Comparison of ENCODE assay signal across 11 cellular contexts in the genomic region with DNA sequence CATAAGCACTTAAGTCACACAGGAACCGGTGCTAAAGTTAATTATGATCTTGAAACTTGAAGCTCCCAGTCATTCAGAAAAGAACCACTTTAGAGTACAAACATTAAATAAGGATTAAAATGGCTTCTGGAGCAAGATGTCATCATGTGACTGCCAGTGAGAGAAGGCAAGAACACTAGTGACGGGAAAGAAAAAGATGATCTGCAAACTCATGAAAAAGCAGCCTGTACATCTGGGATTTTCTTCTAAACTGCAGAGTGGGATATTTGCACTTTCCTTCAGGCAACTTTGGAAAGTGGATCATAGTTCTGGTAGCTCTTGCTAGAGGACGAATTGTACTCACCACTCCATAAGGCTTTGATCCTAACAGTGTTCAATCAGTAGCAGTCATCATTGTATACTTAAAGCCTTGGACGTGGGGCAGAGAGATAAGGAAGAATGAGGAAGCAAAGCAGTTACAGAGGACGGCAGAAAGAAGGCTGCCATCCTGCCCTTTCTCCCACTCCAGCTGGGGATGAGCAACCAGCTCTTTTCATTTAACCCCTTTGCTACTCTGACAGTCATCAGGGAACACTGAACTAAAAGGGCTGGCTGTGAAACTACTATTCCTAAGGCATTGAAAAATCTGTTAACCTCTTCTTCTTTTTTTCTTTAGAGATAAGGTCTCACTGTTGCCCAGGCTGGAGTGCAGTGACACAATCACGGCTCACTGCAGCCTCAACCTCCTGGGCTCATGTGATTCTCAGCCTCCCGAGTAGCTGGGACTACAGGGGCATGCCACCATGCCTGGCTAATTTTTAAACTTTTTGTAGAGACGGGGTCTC. TPM values are rescaled to one million over a fixed set of nuclear protein-coding genes. Genes with fewer than 3 reads are reported as not detected.
A peak's percentile ranks its signal among the peaks of the same experiment; 100 is the strongest.
DNase-seq lines count a peak whose midpoint lies in the region; ATAC-seq and TF ChIP-seq lines count a peak whose summit lies in the region.
"Had no signal": no experiment of that assay in that cellular context is flagged by ENCODE, and none has a peak within 500 bp of the region (broad histone marks: within the 10 kb centered on the region; RNA-seq: fewer than 3 reads in every experiment).

No MANE protein-coding gene starts in this region.

- POLR2A ChIA-PET in naive thymus-derived CD4-positive, alpha-beta T cell (lab: Charles Lee): interaction anchor here (0.9 to 1.0 kb wide), 2 partner anchors 55 to 85 kb away, joined by 3 to 4 read pairs; no protein-coding TSS in a partner anchor

- peak overlapping the region in 5 of 7 donors; percentile 10 to 72 (median 69) for H3K27ac Mint-ChIP-seq in CD14-positive monocyte
- peak overlapping the region in 6 of 9 donors; percentile 6 to 78 (median 54) for H3K27ac Mint-ChIP-seq in naive thymus-derived CD4-positive, alpha-beta T cell

- peaks cover 31 to 53% of the 10 kb centered on the region in 2 donors for H3K36me3 Mint-ChIP-seq in CD14-positive monocyte
- H3K36me3 Mint-ChIP-seq in naive thymus-derived CD4-positive, alpha-beta T cell: peaks cover 5 to 37% (median 32%) of the 10 kb centered on the region in 5 donors

- H3K4me3 Mint-ChIP-seq in CD14-positive monocyte: no peak overlapping the region
- H3K4me3 Mint-ChIP-seq in naive thymus-derived CD4-positive, alpha-beta T cell: no peak overlapping the region
- H3K4me3 Mint-ChIP-seq: activated naive CD4-positive, alpha-beta T cell treated with anti-CD3 and anti-CD28 coated beads, Interleukin-2, amount 10 ng/mL, durations not matched to agents 7 days and 5 days had no signal

- peak overlapping the region; percentile 16 for H3K9ac ChIP-seq in Karpas-422 (ENCODE audit: low read length)

- H3K4me1 Mint-ChIP-seq in CD14-positive monocyte: peaks cover 24% of the 10 kb centered on the region
- peaks cover 0 to 31% (median 17%) of the 10 kb centered on the region in 7 donors for H3K4me1 Mint-ChIP-seq in naive thymus-derived CD4-positive, alpha-beta T cell

- H3K36me3 ChIP-seq in Karpas-422 (ENCODE audit: insufficient read depth, low read length): peaks cover 72% of the 10 kb centered on the region
- H3K36me3 ChIP-seq in naive thymus-derived CD4-positive, alpha-beta T cell (ENCODE audit: control insufficient read depth in 2 of 3, insufficient read depth in 3 of 3, low read length in 3 of 3): peaks cover 0 to 6% (median 0%) of the 10 kb centered on the region in 3 experiments

- TF ChIP-seq CTCF in CD14-positive monocyte (IDR thresholded peaks at IDR 0.05) (no peak), choroid plexus epithelial cell (conservative IDR thresholded peaks at IDR 0.05; ENCODE audit: low read depth, low read length) (no peak)

- no peaks in the 10 kb centered on the region for H4K20me1 ChIP-seq in Karpas-422 (ENCODE audit: insufficient read depth, low read depth, low read length)

- peak overlapping the region; percentile 20 for H3K4me2 ChIP-seq in Karpas-422 (ENCODE audit: low read depth, low read length, poor library complexity, severe bottlenecking)

- no peaks in the 10 kb centered on the region for H3K27me3 Mint-ChIP-seq in CD14-positive monocyte (ENCODE audit: low read depth in 3 of 3)
- H3K27me3 Mint-ChIP-seq in naive thymus-derived CD4-positive, alpha-beta T cell: no peaks in the 10 kb centered on the region
- H3K27me3 Mint-ChIP-seq: activated naive CD4-positive, alpha-beta T cell treated with anti-CD3 and anti-CD28 coated beads, Interleukin-2, amount 10 ng/mL, durations not matched to agents 7 days and 5 days had no signal

- H2AFZ ChIP-seq in Karpas-422 (ENCODE audit: low read length): no peak overlapping the region

- CTCF ChIA-PET in naive thymus-derived CD4-positive, alpha-beta T cell (lab: Charles Lee): no interaction called here

- no peaks in the 10 kb centered on the region for H3K27me3 ChIP-seq in Karpas-422 (ENCODE audit: low read length)
- H3K27me3 ChIP-seq in naive thymus-derived CD4-positive, alpha-beta T cell (ENCODE audit: control insufficient read depth in 2 of 2, insufficient read depth in 2 of 2, low read length in 2 of 2): no peaks in the 10 kb centered on the region

- intact Hi-C loops in CD14-positive monocyte (cut with micrococcal nuclease): no loop called here
- intact Hi-C loops in naive thymus-derived CD4-positive, alpha-beta T cell (cut with micrococcal nuclease): no loop called here

- peak overlapping the region; percentile 91 for H3K27ac ChIP-seq in Karpas-422 (ENCODE audit: low read length)
- H3K27ac ChIP-seq in naive thymus-derived CD4-positive, alpha-beta T cell (ENCODE audit: low read depth, low read length): no peak overlapping the region
- H3K27ac ChIP-seq: VCaP had no signal

- peaks cover 4 to 13% (median 9%) of the 10 kb centered on the region in 7 donors for H3K9me3 Mint-ChIP-seq in CD14-positive monocyte
- peaks cover 0 to 27% (median 11%) of the 10 kb centered on the region in 11 donors for H3K9me3 Mint-ChIP-seq in naive thymus-derived CD4-positive, alpha-beta T cell

- no peaks in the 10 kb centered on the region for H3K9me3 ChIP-seq in Karpas-422 (ENCODE audit: low read length)
- peaks cover 0 to 4% (median 0%) of the 10 kb centered on the region in 3 experiments for H3K9me3 ChIP-seq in naive thymus-derived CD4-positive, alpha-beta T cell (ENCODE audit: control insufficient read depth in 2 of 3, low read length in 3 of 3)

- H3K79me2 ChIP-seq in Karpas-422 (ENCODE audit: low read length): peaks cover 75% of the 10 kb centered on the region

- H3K9me2 ChIP-seq in Karpas-422 (replicated peaks; ENCODE audit: insufficient read depth, low read length): no peaks in the 10 kb centered on the region

- no peak overlapping the region; the same call in 1 of the 2 replicates for H3K4me3 ChIP-seq in Karpas-422 (ENCODE audit: low read length)
- H3K4me3 ChIP-seq in choroid plexus epithelial cell (ENCODE audit: low read depth, low read length): no peak overlapping the region
- H3K4me3 ChIP-seq in naive thymus-derived CD4-positive, alpha-beta T cell (ENCODE audit: low read length): no peak overlapping the region

- H3K4me1 ChIP-seq in Karpas-422 (ENCODE audit: low read length): peaks cover 65% of the 10 kb centered on the region
- H3K4me1 ChIP-seq in naive thymus-derived CD4-positive, alpha-beta T cell (ENCODE audit: control insufficient read depth in 2 of 2, insufficient read depth in 2 of 2, low read length in 2 of 2): peaks cover 7% of the 10 kb centered on the region in 2 donors

- ATAC-seq in naive thymus-derived CD4-positive, alpha-beta T cell: no peak
- ATAC-seq in HG03469 (IDR thresholded peaks at IDR 0.05; ENCODE audit: unreplicated experiment): no peak
- no peak for ATAC-seq in HG03432 (IDR thresholded peaks at IDR 0.05; ENCODE audit: unreplicated experiment)

- DNase-seq in CD14-positive monocyte (ENCODE audit: low spot score): no peak
- DNase-seq in Karpas-422: no peak
- peak; percentile 41 for DNase-seq in choroid plexus epithelial cell (ENCODE audit: low read depth)
- DNase-seq in naive thymus-derived CD4-positive, alpha-beta T cell: no peak
- DNase-seq in activated gamma-delta T cell treated with Interleukin-2 at 50 U/mL for 16 hours: no peak
- no peak for DNase-seq in Ammon's horn (ENCODE audit: low spot score)
- DNase-seq: activated naive CD4-positive, alpha-beta T cell treated with anti-CD3 and anti-CD28 coated beads, Interleukin-2, amount 10 ng/mL, durations not matched to agents 7 days and 5 days; NCI-H526 treated with DMSO at 0.1 percent for 48 hours had no signal

RNA-seq across cellular contexts. Expression of gene ABHD3, which starts 18.1 kb away (rescaled TPM):
- polyA plus RNA-seq in CD14-positive monocyte: 10 to 100 TPM; 24.6 to 42.0 TPM
- 64.2 and 142 TPM in 2 replicates for total RNA-seq in Karpas-422 (2014; rRNA removed; shearing (Covaris generic); ENCODE audit: low replicate concordance)
- 10 to 100 TPM; 26.9 to 53.1 (median 43.6) TPM for total RNA-seq in naive thymus-derived CD4-positive, alpha-beta T cell
- polyA plus RNA-seq in naive thymus-derived CD4-positive, alpha-beta T cell: 10 to 100 TPM; 21.9 to 22.8 TPM

RNA-seq across cellular contexts. Expression of gene MIB1, which starts 54.1 kb away (rescaled TPM):
- 1 to 10 TPM; 7.8 to 8.5 TPM for polyA plus RNA-seq in CD14-positive monocyte
- 40.4 and 56.2 TPM in 2 replicates for total RNA-seq in Karpas-422 (2014; rRNA removed; shearing (Covaris generic); ENCODE audit: low replicate concordance)
- total RNA-seq in naive thymus-derived CD4-positive, alpha-beta T cell: 10 to 100 TPM; 16.0 to 35.2 (median 19.8) TPM
- polyA plus RNA-seq in naive thymus-derived CD4-positive, alpha-beta T cell: 1 to 10 TPM; 3.9 to 4.2 TPM
